ENCODE assay signal across 10 cellular contexts in the genomic region with DNA sequence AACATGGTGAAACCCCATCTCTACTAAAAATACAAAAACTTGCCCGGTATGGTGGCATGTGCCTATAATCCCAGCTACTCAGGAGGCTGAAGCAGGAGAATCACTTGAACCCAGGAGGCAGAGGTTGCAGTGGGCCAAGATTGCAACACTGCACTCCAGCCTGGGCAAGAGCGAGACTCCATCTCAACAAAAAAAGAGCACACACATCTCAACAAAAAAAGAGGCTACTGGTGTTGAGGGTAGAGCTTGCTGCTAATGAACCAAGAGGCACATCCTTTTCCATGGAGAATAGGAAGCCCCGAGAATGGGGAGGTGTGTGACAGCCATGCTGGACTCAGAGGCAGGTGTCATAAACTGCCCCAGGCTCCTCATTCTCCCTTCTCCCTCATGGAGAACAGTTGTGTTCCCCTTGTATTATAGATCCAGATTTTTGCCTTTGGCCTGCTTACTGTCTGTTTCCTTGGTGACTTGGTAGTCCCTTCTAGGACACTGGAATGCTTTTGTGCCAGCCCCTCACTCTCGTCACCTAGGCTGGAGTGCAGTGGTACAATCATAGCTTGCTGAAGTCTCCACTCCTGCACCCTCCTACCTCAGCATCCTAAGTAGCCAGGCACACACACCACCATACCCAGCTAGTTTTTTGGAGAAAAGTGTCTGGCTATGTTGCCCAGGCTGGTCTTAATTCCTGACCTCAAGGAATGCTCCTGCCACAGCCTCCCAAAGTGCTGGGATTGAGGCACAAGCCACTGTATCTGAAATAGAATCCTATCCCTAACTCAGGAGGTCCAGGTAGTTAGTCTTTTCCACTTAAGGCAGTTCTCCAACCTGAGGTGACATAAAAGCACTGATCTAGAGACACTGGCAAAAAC.
DNase-seq lines count a peak whose midpoint lies in the region; ATAC-seq and TF ChIP-seq lines count a peak whose summit lies in the region.
"Had no signal": no experiment of that assay in that cellular context is flagged by ENCODE, and none has a peak within 500 bp of the region (broad histone marks: within the 10 kb centered on the region; RNA-seq: fewer than 3 reads in every experiment).

No MANE protein-coding gene starts in this region.

- H3K4me3 ChIP-seq in OCI-LY3 (ENCODE audit: low read length) = no peak overlapping the region

- peaks cover 35% of the 10 kb centered on the region for H3K79me2 ChIP-seq in OCI-LY3 (ENCODE audit: low read length)

- peaks cover 32% of the 10 kb centered on the region for H3K4me1 Mint-ChIP-seq in central memory CD8-positive, alpha-beta T cell

- H3K4me1 ChIP-seq in OCI-LY3 (ENCODE audit: low read length) = peaks cover 12% of the 10 kb centered on the region

- H3K4me2 ChIP-seq in OCI-LY3 (ENCODE audit: low read length) = no peak overlapping the region

- H3K27ac Mint-ChIP-seq in central memory CD8-positive, alpha-beta T cell (ENCODE audit: low read depth) = peak overlapping the region; percentile 5

- no peaks in the 10 kb centered on the region for H3K27me3 Mint-ChIP-seq in central memory CD8-positive, alpha-beta T cell

- no peak overlapping the region for H3K4me3 Mint-ChIP-seq in central memory CD8-positive, alpha-beta T cell

- no peaks in the 10 kb centered on the region for H3K27me3 ChIP-seq in OCI-LY3 (ENCODE audit: low read depth, low read length)

- ATAC-seq in central memory CD8-positive, alpha-beta T cell (replicated peaks; ENCODE audit: extremely low read depth, poor library complexity, severe bottlenecking) = no peak

- no peaks in the 10 kb centered on the region for H3K9me3 Mint-ChIP-seq in central memory CD8-positive, alpha-beta T cell

- no peaks in the 10 kb centered on the region for H3K9me3 ChIP-seq in OCI-LY3 (ENCODE audit: insufficient read depth, low read length)

- peaks cover 46% of the 10 kb centered on the region for H4K20me1 ChIP-seq in OCI-LY3 (ENCODE audit: insufficient read depth, low read length)

- peak; percentile 44 for DNase-seq in stimulated activated CD4-positive, alpha-beta T cell treated with anti-CD3 and anti-CD28 coated beads, Interleukin-15, amount 100 ng/mL, for 24 hours
- DNase-seq in stimulated activated CD4-positive, alpha-beta T cell treated with anti-CD3 and anti-CD28 coated beads, Interleukin-4, amount 100 ng/mL, for 4 hours = no peak
- no peak for DNase-seq in central memory CD8-positive, alpha-beta T cell (ENCODE audit: low spot score in 2 of 2)
- no peak for DNase-seq in NK-92 treated with Interleukin-12 subunit alpha and Interleukin-12 subunit beta, amount 100 ng/mL, for 24 hours (lab: John Stamatoyannopoulos, UW)
- no peak for DNase-seq in NCI-H2029 (lab: John Stamatoyannopoulos, UW)
- no peak for DNase-seq in NCI-H748 (lab: John Stamatoyannopoulos, UW; ENCODE audit: unreplicated experiment)
- no peak for DNase-seq in NCI-H345 (lab: John Stamatoyannopoulos, UW)
- DNase-seq: GF-D8, NCI-H526 had no signal

- H3K27ac ChIP-seq in OCI-LY3 (ENCODE audit: low read length) = peak overlapping the region; percentile 11; the same call in 1 of the 2 replicates

- peaks cover 78% of the 10 kb centered on the region for H3K36me3 Mint-ChIP-seq in central memory CD8-positive, alpha-beta T cell (ENCODE audit: insufficient read depth)

- TF ChIP-seq CTCF in OCI-LY3 (IDR thresholded peaks at IDR 0.05; ENCODE audit: low read depth, low read length) = no peak

- no peak overlapping the region for H2AFZ ChIP-seq in OCI-LY3 (ENCODE audit: low read depth, low read length)

- no peak overlapping the region for H3K9ac ChIP-seq in OCI-LY3 (ENCODE audit: low read length)

- H3K36me3 ChIP-seq in OCI-LY3 (replicated peaks; ENCODE audit: low read depth, low read length) = peaks cover 73% of the 10 kb centered on the region
